Comparison of ENCODE assay signal across 8 cellular contexts in the genomic region with DNA sequence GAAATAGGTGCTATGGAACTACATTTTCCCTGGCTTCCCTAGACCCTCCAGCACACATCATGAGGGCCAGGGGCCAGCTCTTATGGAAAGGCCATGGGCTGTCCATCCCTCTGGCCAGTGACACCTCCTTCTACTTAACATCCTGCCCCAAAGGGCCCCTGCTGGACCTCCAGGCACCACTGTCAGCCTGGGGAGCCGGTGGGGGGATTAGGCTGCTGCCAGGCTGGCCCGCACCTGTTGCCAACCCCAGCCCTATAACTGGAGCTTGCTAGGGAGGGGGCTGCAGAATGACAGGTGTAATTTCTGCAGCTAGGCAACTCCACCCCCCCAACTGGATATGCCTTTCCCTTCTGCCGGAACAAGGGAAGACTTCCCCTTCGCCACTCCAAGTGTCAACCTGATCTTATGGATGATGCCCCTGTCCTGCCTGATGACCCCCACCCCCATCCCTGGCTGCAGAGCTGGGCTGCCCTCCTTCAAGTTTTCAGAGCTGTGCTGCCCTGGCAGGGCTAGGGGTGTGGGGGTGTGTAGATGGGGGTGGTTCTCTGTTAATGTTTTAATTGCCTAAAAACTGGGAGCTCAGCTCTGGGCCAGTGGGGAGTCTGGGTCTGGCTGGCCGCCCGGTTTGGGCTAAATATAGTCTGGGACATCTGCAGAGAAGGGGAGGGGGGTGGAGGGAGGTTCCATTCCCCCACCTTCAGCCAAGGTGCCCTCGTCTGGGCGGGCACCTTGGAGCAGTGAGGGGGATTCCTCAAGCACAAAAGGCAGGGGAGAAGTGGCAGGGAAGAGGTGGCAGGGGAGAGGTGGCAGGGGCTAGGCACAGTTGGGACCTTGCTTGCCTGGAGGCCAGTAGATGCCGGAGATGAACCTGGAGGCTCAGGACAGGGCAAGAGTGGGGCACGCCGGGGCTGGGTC. TPM values are rescaled to one million over a fixed set of nuclear protein-coding genes. Genes with fewer than 3 reads are reported as not detected.
DNase-seq lines count a peak whose midpoint lies in the region; ATAC-seq, FAIRE-seq and TF ChIP-seq lines count a peak whose summit lies in the region.

No MANE protein-coding gene starts in this region.

- H3K27me3 ChIP-seq in layer of hippocampus (ENCODE audit: control insufficient read depth, insufficient read depth, low read length): no peaks in the 10 kb centered on the region
- H3K27me3 ChIP-seq in thymus (ENCODE audit: control insufficient read depth, insufficient read depth): peaks cover 2% of the 10 kb centered on the region

- 26% methylated on average over 11 of the region's 11 CpGs for WGBS in thymus

- peak overlapping the region; percentile 100 for H3K27ac Mint-ChIP-seq in activated naive CD8-positive, alpha-beta T cell treated with anti-CD3 and anti-CD28 coated beads, Interleukin-2, amount 50 U/mL, for 24 hours

- H3K4me3 ChIP-seq in thymus (ENCODE audit: low read length): peak overlapping the region; percentile 47

- H3K27ac ChIP-seq in layer of hippocampus (ENCODE audit: low read depth, low read length) (peak overlapping the region; percentile 81), thymus (ENCODE audit: low read depth) (peak overlapping the region; percentile 79)

- peak overlapping the region; percentile 85 for H3K4me3 Mint-ChIP-seq in activated naive CD8-positive, alpha-beta T cell treated with anti-CD3 and anti-CD28 coated beads, Interleukin-2, amount 50 U/mL, for 24 hours

- peaks cover 74% of the 10 kb centered on the region for H3K4me1 ChIP-seq in thymus (ENCODE audit: control insufficient read depth, insufficient read depth, low read length)

- no peaks in the 10 kb centered on the region for H3K36me3 ChIP-seq in thymus (ENCODE audit: control insufficient read depth, insufficient read depth)

- peaks cover 2% of the 10 kb centered on the region for H3K27me3 Mint-ChIP-seq in activated naive CD8-positive, alpha-beta T cell treated with anti-CD3 and anti-CD28 coated beads, Interleukin-2, amount 50 U/mL, for 24 hours

- TF ChIP-seq CTCF in D721Med (IDR thresholded peaks at IDR 0.05; ENCODE audit: insufficient read depth, missing control alignments): no peak

- peaks cover 3% of the 10 kb centered on the region for H3K36me3 Mint-ChIP-seq in activated naive CD8-positive, alpha-beta T cell treated with anti-CD3 and anti-CD28 coated beads, Interleukin-2, amount 50 U/mL, for 24 hours (ENCODE audit: low read depth)

- H3K9me3 Mint-ChIP-seq in activated naive CD8-positive, alpha-beta T cell treated with anti-CD3 and anti-CD28 coated beads, Interleukin-2, amount 50 U/mL, for 24 hours: no peaks in the 10 kb centered on the region

- ATAC-seq in activated CD4-positive, CD25-positive, alpha-beta regulatory T cell treated with anti-CD3 and anti-CD28 coated beads, Interleukin-2, amount 50 U/mL, for 24 hours: no peak
- no peak for ATAC-seq in activated naive CD8-positive, alpha-beta T cell treated with anti-CD3 and anti-CD28 coated beads, Interleukin-2, amount 50 U/mL, for 24 hours

- H3K4me1 Mint-ChIP-seq in activated naive CD8-positive, alpha-beta T cell treated with anti-CD3 and anti-CD28 coated beads, Interleukin-2, amount 50 U/mL, for 24 hours: peaks cover 87% of the 10 kb centered on the region

- FAIRE-seq in D721Med (lab: Jason Lieb, UNC): no peak

- no peaks in the 10 kb centered on the region for H3K9me3 ChIP-seq in thymus (ENCODE audit: control insufficient read depth)

- peak; percentile 31 for DNase-seq in activated CD4-positive, CD25-positive, alpha-beta regulatory T cell treated with anti-CD3 and anti-CD28 coated beads, Interleukin-2, amount 50 U/mL, for 72 hours
- DNase-seq in activated naive CD8-positive, alpha-beta T cell treated with anti-CD3 and anti-CD28 coated beads, Interleukin-2, amount 50 U/mL, for 24 hours: no peak
- DNase-seq in KG1 (lab: John Stamatoyannopoulos, UW) (no peak), D721Med (ENCODE audit: insufficient read length, low spot score) (no peak), hypothalamus (lab: John Stamatoyannopoulos, UW) (no peak)

RNA-seq across cellular contexts. Expression of gene RARA, which starts 12.8 kb away (rescaled TPM):
- 17.1 TPM for polyA plus RNA-seq in thymus

RNA-seq across cellular contexts. Expression of gene CDC6, which starts 34.1 kb away (rescaled TPM):
- 1.3 TPM for polyA plus RNA-seq in thymus

RNA-seq across cellular contexts. Expression of gene GJD3, which starts 42.8 kb away (rescaled TPM):
- 0.34 TPM for polyA plus RNA-seq in thymus
